ENCODE assay signal across 7 cellular contexts in the genomic region with DNA sequence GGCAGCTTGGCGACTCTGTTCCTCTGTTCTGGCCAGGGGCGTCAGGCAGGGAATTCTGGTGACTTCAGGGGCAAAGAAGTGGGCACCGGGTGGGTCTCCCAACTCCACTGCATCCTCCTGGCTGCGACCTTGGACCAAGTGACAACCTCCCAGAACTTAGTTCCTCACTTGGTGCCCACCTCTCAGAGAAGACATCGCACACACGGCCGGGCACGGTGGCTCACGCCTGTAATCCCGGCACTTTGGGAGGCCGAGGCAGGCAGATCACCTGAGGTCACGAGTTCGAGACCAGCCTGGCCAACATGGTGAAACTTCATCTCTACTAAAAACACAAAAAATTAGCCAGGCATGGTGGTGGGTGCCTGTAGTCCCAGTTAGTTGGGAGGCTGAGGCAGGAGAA. TPM values are rescaled to one million over a fixed set of nuclear protein-coding genes. Genes with fewer than 3 reads are reported as not detected.
DNase-seq lines count a peak whose midpoint lies in the region; ATAC-seq, FAIRE-seq and TF ChIP-seq lines count a peak whose summit lies in the region.
"Not testable (repeated sequence)": the region's sequence is repeated elsewhere in the genome, so short reads cannot be mapped to it uniquely, and the experiment has no call there.
"Had no signal": no experiment of that assay in that cellular context is flagged by ENCODE, and none has a peak within 500 bp of the region (broad histone marks: within the 10 kb centered on the region; RNA-seq: fewer than 3 reads in every experiment).

No MANE protein-coding gene starts in this region.

- not testable (repeated sequence) for TF ChIP-seq CTCF in RWPE1 (conservative IDR thresholded peaks at IDR 0.05; ENCODE audit: low read depth); GM12878 (IDR thresholded peaks at IDR 0.05 in 2 of 3, conservative IDR thresholded peaks at IDR 0.05 in 1 of 3; ENCODE audit: control insufficient read depth in 2 of 3, extremely low read depth in 1 of 3, insufficient read depth in 1 of 3, low read depth in 3 of 3, low read length in 3 of 3)

- not testable (repeated sequence) for BruUV-seq in GM12878 (replicated peaks; lab: Mats Ljungman, UMichigan)

- POLR2A ChIA-PET in RWPE1 (lab: Yijun Ruan, JAX; ENCODE audit: low non-redundant PET); GM12878 (lab: Charles Lee): not testable (repeated sequence)

- not testable (repeated sequence) for TF ChIP-seq RAD21 in GM12878 (IDR thresholded peaks at IDR 0.05; ENCODE audit: insufficient read depth, low read depth, low read length)

- H3K79me2 ChIP-seq in GM12878 (ENCODE audit: control insufficient read depth, insufficient read depth, low read length), result not testable (repeated sequence)

- intact Hi-C loops in GM12878 (cut with micrococcal nuclease; ENCODE audit: unreplicated experiment); Right ventricle myocardium inferior (cut with DNase I): not testable (repeated sequence)

- H3K27me3 Mint-ChIP-seq in natural killer cell treated with Interleukin-12 subunit alpha and Interleukin-12 subunit beta and Interleukin-15 and Interleukin-18, amount 100 ng/mL, for 72 hours, result not testable (repeated sequence)

- in situ Hi-C loops in GM12878 (cut with MboI), result not testable (repeated sequence)

- peaks cover 92% of the 10 kb centered on the region for H3K36me3 ChIP-seq in BLaER1
- peaks cover 32% of the 10 kb centered on the region in 2 experiments for H3K36me3 ChIP-seq in GM12878 (ENCODE audit: control insufficient read depth in 2 of 2, insufficient read depth in 2 of 2, low read length in 1 of 2)

- not testable (repeated sequence) for FAIRE-seq in GM12892 (lab: Jason Lieb, UNC); GM12878 (lab: Jason Lieb, UNC)

- CTCF ChIA-PET in RWPE1 (lab: Yijun Ruan, JAX); GM12878 (lab: Yijun Ruan, JAX): not testable (repeated sequence)

- H3K27ac Mint-ChIP-seq in natural killer cell treated with Interleukin-12 subunit alpha and Interleukin-12 subunit beta and Interleukin-15 and Interleukin-18, amount 100 ng/mL, for 72 hours, result peak overlapping the region; percentile 55 to 63

- DNase-seq in GM12892 (ENCODE audit: insufficient read length) (peak; percentile 12), Right ventricle myocardium inferior (ENCODE audit: missing footprints) (peak; percentile 9)
- not testable (repeated sequence) for DNase-seq in RWPE1 (ENCODE audit: low spot score); GM12878 (ENCODE audit: low read depth, low spot score); natural killer cell treated with Interleukin-12 subunit alpha and Interleukin-12 subunit beta and Interleukin-15 and Interleukin-18, amount 100 ng/mL, for 72 hours (ENCODE audit: low spot score)

- TF ChIP-seq EP300 in GM12878 (IDR thresholded peaks at IDR 0.05; ENCODE audit: borderline replicate concordance in 1 of 2, control insufficient read depth in 1 of 2, low read depth in 2 of 2, low read length in 2 of 2), result not testable (repeated sequence)

- not testable (repeated sequence) for H3K4me3 Mint-ChIP-seq in natural killer cell treated with Interleukin-12 subunit alpha and Interleukin-12 subunit beta and Interleukin-15 and Interleukin-18, amount 100 ng/mL, for 72 hours

- WGBS in GM12878 (ENCODE audit: insufficient coverage, insufficient replicate concordance, low lambda C conversion rate, missing lambda C conversion rate), result 90% methylated on average over 13 of the region's 13 CpGs

- not testable (repeated sequence) for H4K20me1 ChIP-seq in BLaER1; GM12878 (ENCODE audit: control insufficient read depth, insufficient read depth)

- H3K9me3 Mint-ChIP-seq in natural killer cell treated with Interleukin-12 subunit alpha and Interleukin-12 subunit beta and Interleukin-15 and Interleukin-18, amount 100 ng/mL, for 72 hours, result not testable (repeated sequence)

- RAD21 ChIA-PET in GM12878 (lab: Charles Lee; ENCODE audit: unreplicated experiment), result not testable (repeated sequence)

- H3K9me3 ChIP-seq in BLaER1; GM12878 (replicated peaks; ENCODE audit: control insufficient read depth, insufficient read depth, low read length): not testable (repeated sequence)

- peaks cover 19 to 31% of the 10 kb centered on the region in 2 donors for H3K4me1 Mint-ChIP-seq in natural killer cell treated with Interleukin-12 subunit alpha and Interleukin-12 subunit beta and Interleukin-15 and Interleukin-18, amount 100 ng/mL, for 72 hours (ENCODE audit: low read depth in 2 of 2)

- not testable (repeated sequence) for ATAC-seq in GM12878; Right ventricle myocardium inferior; natural killer cell treated with Interleukin-12 subunit alpha and Interleukin-12 subunit beta and Interleukin-15 and Interleukin-18, amount 100 ng/mL, for 72 hours

- H2AFZ ChIP-seq in GM12878 (ENCODE audit: control insufficient read depth, low read depth, low read length), result not testable (repeated sequence)

- SMC1A ChIA-PET in GM12878 (lab: Charles Lee; ENCODE audit: uncharacterized antibody, unreplicated experiment), result not testable (repeated sequence)

- H3K9ac ChIP-seq in BLaER1, result peak overlapping the region; percentile 75
- H3K9ac ChIP-seq in GM12878 (ENCODE audit: control insufficient read depth, insufficient read depth, low read length), result not testable (repeated sequence)

- peak overlapping the region; percentile 57; the same call in 1 of the 2 replicates for H3K4me3 ChIP-seq in BLaER1
- H3K4me3 ChIP-seq in GM12878, result not testable (repeated sequence)

- peaks cover 99% of the 10 kb centered on the region for H3K4me1 ChIP-seq in BLaER1
- peaks cover 23% of the 10 kb centered on the region for H3K4me1 ChIP-seq in GM12878 (ENCODE audit: control insufficient read depth, insufficient read depth, low read length)

- H3K36me3 Mint-ChIP-seq in natural killer cell treated with Interleukin-12 subunit alpha and Interleukin-12 subunit beta and Interleukin-15 and Interleukin-18, amount 100 ng/mL, for 72 hours, result not testable (repeated sequence)

- TF ChIP-seq POLR2A in GM12892 (IDR thresholded peaks at IDR 0.05; ENCODE audit: low read depth, low read length); GM12878 (IDR thresholded peaks at IDR 0.05; ENCODE audit: low read depth, low read length): not testable (repeated sequence)

- H3K4me2 ChIP-seq in BLaER1, result peak overlapping the region; percentile 91
- H3K4me2 ChIP-seq in GM12878 (ENCODE audit: control insufficient read depth, insufficient read depth), result not testable (repeated sequence)

- H3K27me3 ChIP-seq in BLaER1; GM12878 (replicated peaks in 1 of 2; ENCODE audit: control insufficient read depth in 2 of 2, insufficient read depth in 2 of 2, low read length in 1 of 2): not testable (repeated sequence)

- H3K27ac ChIP-seq in BLaER1 (peak overlapping the region; percentile 100), RWPE1 (peak overlapping the region; percentile 58; the same call in 1 of the 2 replicates)
- not testable (repeated sequence) for H3K27ac ChIP-seq in GM12878 (ENCODE audit: control insufficient read depth, insufficient read depth)

RNA-seq across cellular contexts. Expression of a gene that starts 15.1 kb away (rescaled TPM):
- polyA plus RNA-seq in GM12892 (2012; ENCODE audit: missing spikeins), result 160 TPM
- total RNA-seq in GM12878 (2013; cell fraction: nucleolus; rRNA removed), result 220 and 226 TPM in 2 replicates
- total RNA-seq in GM12878 (2014; rRNA removed), result 205 and 218 TPM in 2 replicates
- total RNA-seq in GM12878 (2014; rRNA removed; fragmentation: Illumina TruSeq; extraction: Trizol), result 162 and 166 TPM in 2 replicates
- 217 TPM in 2 replicates for total RNA-seq in GM12878 (2021)
- polyA plus RNA-seq in GM12878 (2011; ENCODE audit: low read depth), result 90.0 TPM
- polyA plus RNA-seq in GM12878 (2011; rRNA removed), result 124 and 153 TPM in 2 replicates
- 144 and 171 TPM in 2 replicates for polyA plus RNA-seq in GM12878 (2011; cell fraction: cytosol; rRNA removed)
- polyA plus RNA-seq in GM12878 (2011; cell fraction: nucleus; rRNA removed), result 154 and 158 TPM in 2 replicates
- 148 and 154 TPM in 2 replicates for polyA plus RNA-seq in GM12878 (2012)
- polyA plus RNA-seq in GM12878 (2014; fragmentation: Illumina TruSeq; extraction: Trizol), result 104 and 177 TPM in 2 replicates
- polyA plus RNA-seq in GM12878 (2014; fragmentation: Nextera tagmentation; extraction: Ambion mirVana), result 10 to 100 TPM; 33.4 to 48.7 TPM
- polyA plus RNA-seq in GM12878 (2014; rRNA removed), result 242 and 276 TPM in 2 replicates
- polyA plus RNA-seq in GM12878 (2016; fragmentation: Nextera tagmentation; extraction: Ambion mirVana), result 100 to 1,000 TPM; 195 to 218 TPM
- polyA minus RNA-seq in GM12878 (2011; rRNA and poly(A)+ RNA removed), result 76.4 and 144 TPM in 2 replicates
- polyA minus RNA-seq in GM12878 (2011; cell fraction: cytosol; rRNA and poly(A)+ RNA removed), result 40.3 and 41.0 TPM in 2 replicates
- 59.7 and 105 TPM in 2 replicates for polyA minus RNA-seq in GM12878 (2011; cell fraction: nucleus; rRNA and poly(A)+ RNA removed)
- 3.4 TPM for total RNA-seq in Right ventricle myocardium inferior
- 100 to 1,000 TPM in 1 of 2 donors, 10 to 100 TPM in 1; 78.0 to 161 TPM for total RNA-seq in natural killer cell treated with Interleukin-12 subunit alpha and Interleukin-12 subunit beta and Interleukin-15 and Interleukin-18, amount 100 ng/mL, for 72 hours
- total RNA-seq: H4 had no signal

RNA-seq across cellular contexts. Expression of a gene that starts 29.3 kb away (rescaled TPM):
- 64.7 TPM for polyA plus RNA-seq in GM12892 (2012; ENCODE audit: missing spikeins)
- 17.6 and 17.8 TPM in 2 replicates for total RNA-seq in GM12878 (2013; cell fraction: nucleolus; rRNA removed)
- total RNA-seq in GM12878 (2014; rRNA removed), result 95.3 and 95.8 TPM in 2 replicates
- 87.5 and 91.9 TPM in 2 replicates for total RNA-seq in GM12878 (2014; rRNA removed; fragmentation: Illumina TruSeq; extraction: Trizol)
- total RNA-seq in GM12878 (2021), result 73.3 and 73.5 TPM in 2 replicates
- polyA plus RNA-seq in GM12878 (2011; ENCODE audit: low read depth), result 29.8 TPM
- 47.0 and 69.3 TPM in 2 replicates for polyA plus RNA-seq in GM12878 (2011; rRNA removed)
- 67.8 and 85.5 TPM in 2 replicates for polyA plus RNA-seq in GM12878 (2011; cell fraction: cytosol; rRNA removed)
- 18.8 and 27.6 TPM in 2 replicates for polyA plus RNA-seq in GM12878 (2011; cell fraction: nucleus; rRNA removed)
- polyA plus RNA-seq in GM12878 (2012), result 37.5 and 41.6 TPM in 2 replicates
- polyA plus RNA-seq in GM12878 (2014; fragmentation: Illumina TruSeq; extraction: Trizol), result 108 and 121 TPM in 2 replicates
- polyA plus RNA-seq in GM12878 (2014; fragmentation: Nextera tagmentation; extraction: Ambion mirVana), result 10 to 100 TPM; 25.8 to 45.2 TPM
- polyA plus RNA-seq in GM12878 (2014; rRNA removed), result 89.9 and 92.7 TPM in 2 replicates
- polyA plus RNA-seq in GM12878 (2016; fragmentation: Nextera tagmentation; extraction: Ambion mirVana), result 100 to 1,000 TPM; 135 to 145 TPM
- 85.6 and 92.8 TPM in 2 replicates for polyA minus RNA-seq in GM12878 (2011; rRNA and poly(A)+ RNA removed)
- 34.7 and 43.0 TPM in 2 replicates for polyA minus RNA-seq in GM12878 (2011; cell fraction: cytosol; rRNA and poly(A)+ RNA removed)
- polyA minus RNA-seq in GM12878 (2011; cell fraction: nucleus; rRNA and poly(A)+ RNA removed), result 12.7 and 23.5 TPM in 2 replicates
- total RNA-seq in Right ventricle myocardium inferior, result 12.4 TPM
- total RNA-seq in natural killer cell treated with Interleukin-12 subunit alpha and Interleukin-12 subunit beta and Interleukin-15 and Interleukin-18, amount 100 ng/mL, for 72 hours, result 10 to 100 TPM; 66.4 to 87.5 TPM

RNA-seq across cellular contexts. Expression of a gene that starts 50.8 kb away (rescaled TPM):
- polyA plus RNA-seq in GM12892 (2012; ENCODE audit: missing spikeins), result 222 TPM
- 153 and 162 TPM in 2 replicates for total RNA-seq in GM12878 (2013; cell fraction: nucleolus; rRNA removed)
- total RNA-seq in GM12878 (2014; rRNA removed) (255 and 283 TPM in 2 replicates), GM12878 (2014; rRNA removed; fragmentation: Illumina TruSeq; extraction: Trizol) (241 and 253 TPM in 2 replicates), GM12878 (2021) (320 and 334 TPM in 2 replicates), Right ventricle myocardium inferior (172 TPM)
- 149 TPM for polyA plus RNA-seq in GM12878 (2011; ENCODE audit: low read depth)
- polyA plus RNA-seq in GM12878 (2011; rRNA removed) (402 and 443 TPM in 2 replicates), GM12878 (2014; fragmentation: Illumina TruSeq; extraction: Trizol) (162 and 253 TPM in 2 replicates), GM12878 (2014; fragmentation: Nextera tagmentation; extraction: Ambion mirVana) (10 to 100 TPM in 1 of 2 experiments, 1 to 10 TPM in 1; 9.9 to 23.8 TPM), GM12878 (2014; rRNA removed) (330 and 336 TPM in 2 replicates), GM12878 (2016; fragmentation: Nextera tagmentation; extraction: Ambion mirVana) (100 to 1,000 TPM; 262 to 286 TPM)
- 430 and 438 TPM in 2 replicates for polyA plus RNA-seq in GM12878 (2011; cell fraction: cytosol; rRNA removed)
- 255 and 292 TPM in 2 replicates for polyA plus RNA-seq in GM12878 (2011; cell fraction: nucleus; rRNA removed)
- polyA plus RNA-seq in GM12878 (2012), result 267 and 268 TPM in 2 replicates
- 256 and 304 TPM in 2 replicates for polyA minus RNA-seq in GM12878 (2011; rRNA and poly(A)+ RNA removed)
- polyA minus RNA-seq in GM12878 (2011; cell fraction: cytosol; rRNA and poly(A)+ RNA removed), result 121 and 139 TPM in 2 replicates
- 67.6 and 79.7 TPM in 2 replicates for polyA minus RNA-seq in GM12878 (2011; cell fraction: nucleus; rRNA and poly(A)+ RNA removed)
- 100 to 1,000 TPM; 344 to 347 TPM for total RNA-seq in natural killer cell treated with Interleukin-12 subunit alpha and Interleukin-12 subunit beta and Interleukin-15 and Interleukin-18, amount 100 ng/mL, for 72 hours

Comparison
In these comparisons a context has a peak if more than half of its experiments do, and no peak if none do; other contexts are left out.
1. RNA of a gene that starts 15.1 kb away (total RNA-seq): 162 to 226 TPM in GM12878 and 78.0 to 161 TPM in natural killer cell treated with Interleukin-12 subunit alpha and Interleukin-12 subunit beta and Interleukin-15 and Interleukin-18, amount 100 ng/mL, for 72 hours; 3.4 TPM in Right ventricle myocardium inferior (single experiment); every median in the first group is over 10 times any median in the second.